9 cellular contexts compared by ENCODE assay signal in the genomic region with DNA sequence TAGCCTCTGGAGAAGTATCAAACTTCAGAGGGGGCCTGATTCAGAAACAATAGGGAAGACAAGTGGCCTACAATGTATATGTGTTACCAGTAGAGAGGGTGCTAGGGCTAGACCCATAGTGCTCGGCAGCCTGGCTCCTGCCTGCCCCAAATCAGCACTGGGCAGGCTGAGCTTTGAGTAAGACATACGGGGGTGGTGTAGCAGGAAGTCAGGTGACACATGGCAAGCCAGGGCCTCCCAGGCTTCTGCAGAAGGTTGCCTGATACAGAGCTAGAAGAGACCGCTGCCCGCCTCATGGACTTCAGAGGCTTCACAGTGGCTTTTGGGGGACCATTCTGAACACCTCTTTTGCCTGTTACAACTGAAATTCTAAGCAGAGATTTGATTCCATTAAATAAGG. TPM values are rescaled to one million over a fixed set of nuclear protein-coding genes. Genes with fewer than 3 reads are reported as not detected.
DNase-seq lines count a peak whose midpoint lies in the region; ATAC-seq, FAIRE-seq and TF ChIP-seq lines count a peak whose summit lies in the region.
"Had no signal": no experiment of that assay in that cellular context is flagged by ENCODE, and none has a peak within 500 bp of the region (broad histone marks: within the 10 kb centered on the region; RNA-seq: fewer than 3 reads in every experiment).

No MANE protein-coding gene starts in this region.

- H3K4me3 ChIP-seq in RWPE2 (ENCODE audit: severe bottlenecking) (no peak overlapping the region), keratinocyte (ENCODE audit: control insufficient read depth in 2 of 3, extremely low read depth in 1 of 3, insufficient read depth in 2 of 3, low read depth in 1 of 3, low read length in 3 of 3) (no peak overlapping the region), OCI-LY7 (ENCODE audit: low read depth, low read length, poor library complexity, severe bottlenecking) (no peak overlapping the region)

- dilution Hi-C loops in keratinocyte (cut with MboI; ENCODE audit: extremely low pct_ligation_motif_present, low sequenced_read_pairs), result no loop called here

- no peaks in the 10 kb centered on the region for H3K9me3 ChIP-seq in RWPE2 (ENCODE audit: severe bottlenecking)
- H3K9me3 ChIP-seq in keratinocyte (ENCODE audit: control insufficient read depth, low read depth, low read length), result no peaks in the 10 kb centered on the region
- no peaks in the 10 kb centered on the region for H3K9me3 ChIP-seq in OCI-LY7 (ENCODE audit: low read length)

- intact Hi-C loops in OCI-LY7 (cut with micrococcal nuclease; ENCODE audit: unreplicated experiment), result no loop called here

- no TSS peak for BruUV-seq in OCI-LY7 (replicated peaks; lab: Mats Ljungman, UMichigan)

- TF ChIP-seq CTCF in RWPE2 (IDR thresholded peaks at IDR 0.05; ENCODE audit: poor library complexity, severe bottlenecking) (no peak), keratinocyte (optimal IDR thresholded peaks at IDR 0.05 in 1 of 3, IDR thresholded peaks at IDR 0.05 in 1 of 3, conservative IDR thresholded peaks at IDR 0.05 in 1 of 3; ENCODE audit: extremely low read depth in 1 of 3, insufficient read depth in 2 of 3, low read length in 3 of 3) (no peak), OCI-LY7 (conservative IDR thresholded peaks at IDR 0.05; ENCODE audit: low read length) (no peak)

- no peaks in the 10 kb centered on the region for H3K27me3 ChIP-seq in RWPE2 (ENCODE audit: insufficient read depth, poor library complexity, severe bottlenecking)
- no peaks in the 10 kb centered on the region for H3K27me3 ChIP-seq in keratinocyte (ENCODE audit: control insufficient read depth, extremely low read depth, insufficient read depth, low read length)

- CTCF ChIA-PET in OCI-LY7 (lab: Charles Lee; ENCODE audit: unreplicated experiment), result no interaction called here

- H3K9me2 ChIP-seq in OCI-LY7 (ENCODE audit: insufficient read depth, low read length), result no peaks in the 10 kb centered on the region

- no peaks in the 10 kb centered on the region for H3K9me1 ChIP-seq in keratinocyte (ENCODE audit: control insufficient read depth, extremely low read depth, insufficient read depth, low read length)

- H3K4me2 ChIP-seq in keratinocyte (ENCODE audit: control insufficient read depth, extremely low read depth, insufficient read depth, low read depth, low read length) (peak overlapping the region; percentile 23), OCI-LY7 (ENCODE audit: low read length) (no peak overlapping the region)

- peaks cover 15% of the 10 kb centered on the region for H4K20me1 ChIP-seq in keratinocyte (ENCODE audit: control insufficient read depth, extremely low read depth, insufficient read depth, low read length)
- H4K20me1 ChIP-seq in OCI-LY7 (ENCODE audit: insufficient read depth, low read length), result peaks cover 7% of the 10 kb centered on the region; the same call in 1 of the 2 replicates

- peaks cover 25% of the 10 kb centered on the region for H3K36me3 ChIP-seq in RWPE2 (ENCODE audit: low read depth)
- H3K36me3 ChIP-seq in keratinocyte (ENCODE audit: control insufficient read depth in 2 of 2, extremely low read depth in 1 of 2, insufficient read depth in 2 of 2, low read length in 2 of 2), result peaks cover 6 to 21% of the 10 kb centered on the region in 2 experiments
- peaks cover 65% of the 10 kb centered on the region for H3K36me3 ChIP-seq in OCI-LY7 (ENCODE audit: insufficient read depth, low read length)

- H3K79me2 ChIP-seq in keratinocyte (ENCODE audit: control insufficient read depth, insufficient read depth, low read length) (peaks cover 81% of the 10 kb centered on the region), OCI-LY7 (ENCODE audit: insufficient read depth, low read depth, low read length) (peaks cover 65% of the 10 kb centered on the region)

- H3K9ac ChIP-seq in keratinocyte (ENCODE audit: control insufficient read depth, extremely low read depth, insufficient read depth, low read length), result no peak overlapping the region

- H3K4me1 ChIP-seq in RWPE2 (ENCODE audit: insufficient read depth, poor library complexity, severe bottlenecking) (no peaks in the 10 kb centered on the region), keratinocyte (ENCODE audit: control insufficient read depth, extremely low read depth, insufficient read depth, low read length) (peaks cover 3% of the 10 kb centered on the region), OCI-LY7 (ENCODE audit: insufficient read depth, low read length, poor library complexity, severe bottlenecking) (peaks cover 3% of the 10 kb centered on the region)

- H3K27ac ChIP-seq in RWPE2 (ENCODE audit: poor library complexity, severe bottlenecking) (no peak overlapping the region), keratinocyte (ENCODE audit: control insufficient read depth, insufficient read depth, low read length) (no peak overlapping the region), OCI-LY7 (ENCODE audit: low read depth, low read length, poor library complexity, severe bottlenecking) (no peak overlapping the region)

- peak; percentile 43 for ATAC-seq in RWPE2 (ENCODE audit: low read depth)
- no peak for ATAC-seq in GM19328 (IDR thresholded peaks at IDR 0.05; ENCODE audit: unreplicated experiment)

- POLR2A ChIA-PET in OCI-LY7 (lab: Charles Lee), result no interaction called here

- no peak for FAIRE-seq in keratinocyte (lab: Jason Lieb, UNC)

- H2AFZ ChIP-seq in keratinocyte (ENCODE audit: control insufficient read depth, low read length) (no peak overlapping the region), OCI-LY7 (ENCODE audit: low read length) (no peak overlapping the region)

- no peak for DNase-seq in RWPE2 (ENCODE audit: low spot score)
- peak; percentile 66 to 71 for DNase-seq in activated T-cell treated with anti-CD3 and anti-CD28 coated beads, Interleukin-2, amount 50 U/mL, for 48 hours
- DNase-seq in keratinocyte (ENCODE audit: low read depth, low spot score), result no peak
- DNase-seq in stimulated activated CD8-positive, alpha-beta memory T cell treated with anti-CD3 and anti-CD28 coated beads, Interleukin-12 subunit alpha, Interleukin-12 subunit beta, amount 100 ng/mL, for 1 hour (ENCODE audit: low read depth), result peak; percentile 15
- DNase-seq in OCI-LY7 (ENCODE audit: low spot score), result no peak
- no peak for DNase-seq in HPDE6-E6E7 (ENCODE audit: extremely low spot score)
- no peak for DNase-seq in globus pallidus (ENCODE audit: low spot score)
- DNase-seq: NCI-H2029 had no signal

RNA-seq across cellular contexts. Expression of gene RALY, which starts 43.4 kb away (rescaled TPM):
- polyA plus RNA-seq in keratinocyte, result 107 to 118 TPM (median 118 TPM) in 3 replicates
- 22.4 TPM for polyA plus RNA-seq in keratinocyte (2011; ENCODE audit: low read depth)
- polyA plus RNA-seq in keratinocyte (2011; cell fraction: cytosol; rRNA removed), result 59.8 and 110 TPM in 2 replicates
- polyA plus RNA-seq in keratinocyte (2011; cell fraction: nucleus; rRNA removed), result 43.5 and 61.5 TPM in 2 replicates
- polyA plus RNA-seq in keratinocyte (2012; ENCODE audit: low replicate concordance), result 56.7 and 163 TPM in 2 replicates
- 82.0 to 151 TPM (median 82.8 TPM) in 3 replicates for polyA minus RNA-seq in keratinocyte
- polyA minus RNA-seq in keratinocyte (2011; cell fraction: cytosol; rRNA and poly(A)+ RNA removed), result 134 TPM
- polyA minus RNA-seq in keratinocyte (2011; cell fraction: nucleus; rRNA and poly(A)+ RNA removed), result 43.9 and 51.5 TPM in 2 replicates
- 136 and 151 TPM in 2 replicates for total RNA-seq in OCI-LY7 (2014; rRNA removed; shearing (Covaris generic))
- 163 and 173 TPM in 2 replicates for total RNA-seq in OCI-LY7 (2022)

Comparison
In these comparisons a context has a peak if more than half of its experiments do, and no peak if none do; other contexts are left out.
1. DNase-seq: peak in activated T-cell treated with anti-CD3 and anti-CD28 coated beads, Interleukin-2, amount 50 U/mL, for 48 hours (2 of 2) and stimulated activated CD8-positive, alpha-beta memory T cell treated with anti-CD3 and anti-CD28 coated beads, Interleukin-12 subunit alpha, Interleukin-12 subunit beta, amount 100 ng/mL, for 1 hour (single experiment); none in RWPE2 (single experiment), keratinocyte (single experiment), OCI-LY7 (single experiment), HPDE6-E6E7 (single experiment) and globus pallidus (single experiment).